ENCODE assay signal across 2 cellular contexts in genomic region chr6:139282684-139283083, GRCh38.
TF ChIP-seq lines count a peak whose summit lies in the region.

No MANE protein-coding gene starts in this region.

TF ChIP-seq in IMR-90, 13 proteins besides CTCF, POLR2A, EP300 and RAD21:
- no peak for TF ChIP-seq CEBPB (IDR thresholded peaks at IDR 0.05; ENCODE audit: low read depth, low read length)

TF ChIP-seq in WTC11, 78 proteins besides CTCF, POLR2A, EP300 and RAD21:
- TF ChIP-seq FOXK1 (CRISPR knock-in tag; IDR thresholded peaks at IDR 0.05) (no peak), RELA (CRISPR knock-in tag; IDR thresholded peaks at IDR 0.05; ENCODE audit: borderline replicate concordance) (no peak), SMAD3 (CRISPR knock-in tag; IDR thresholded peaks at IDR 0.05; ENCODE audit: borderline replicate concordance) (no peak), ESRRA (CRISPR knock-in tag; IDR thresholded peaks at IDR 0.05; ENCODE audit: borderline replicate concordance) (no peak), PRRX2 (CRISPR knock-in tag; IDR thresholded peaks at IDR 0.05) (no peak), ZNF263 (CRISPR knock-in tag; IDR thresholded peaks at IDR 0.05; ENCODE audit: low read depth) (no peak), ZNF219 (CRISPR knock-in tag; IDR thresholded peaks at IDR 0.05; ENCODE audit: borderline replicate concordance) (no peak), JAZF1 (CRISPR knock-in tag; IDR thresholded peaks at IDR 0.05) (no peak), MXD4 (CRISPR knock-in tag; IDR thresholded peaks at IDR 0.05; ENCODE audit: borderline replicate concordance) (no peak), AFF4 (CRISPR knock-in tag; IDR thresholded peaks at IDR 0.05; ENCODE audit: borderline replicate concordance) (no peak), GTF2I (CRISPR knock-in tag; conservative IDR thresholded peaks at IDR 0.05) (no peak), CDX4 (CRISPR knock-in tag; IDR thresholded peaks at IDR 0.05; ENCODE audit: borderline replicate concordance) (no peak), GABPB1 (CRISPR knock-in tag; IDR thresholded peaks at IDR 0.05) (no peak)
- TF ChIP-seq, protein P1, sequence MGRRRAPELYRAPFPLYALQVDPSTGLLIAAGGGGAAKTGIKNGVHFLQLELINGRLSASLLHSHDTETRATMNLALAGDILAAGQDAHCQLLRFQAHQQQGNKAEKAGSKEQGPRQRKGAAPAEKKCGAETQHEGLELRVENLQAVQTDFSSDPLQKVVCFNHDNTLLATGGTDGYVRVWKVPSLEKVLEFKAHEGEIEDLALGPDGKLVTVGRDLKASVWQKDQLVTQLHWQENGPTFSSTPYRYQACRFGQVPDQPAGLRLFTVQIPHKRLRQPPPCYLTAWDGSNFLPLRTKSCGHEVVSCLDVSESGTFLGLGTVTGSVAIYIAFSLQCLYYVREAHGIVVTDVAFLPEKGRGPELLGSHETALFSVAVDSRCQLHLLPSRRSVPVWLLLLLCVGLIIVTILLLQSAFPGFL (CRISPR knock-in tag; IDR thresholded peaks at IDR 0.05; ENCODE audit: borderline replicate concordance), result no peak
- TF ChIP-seq, protein P2, sequence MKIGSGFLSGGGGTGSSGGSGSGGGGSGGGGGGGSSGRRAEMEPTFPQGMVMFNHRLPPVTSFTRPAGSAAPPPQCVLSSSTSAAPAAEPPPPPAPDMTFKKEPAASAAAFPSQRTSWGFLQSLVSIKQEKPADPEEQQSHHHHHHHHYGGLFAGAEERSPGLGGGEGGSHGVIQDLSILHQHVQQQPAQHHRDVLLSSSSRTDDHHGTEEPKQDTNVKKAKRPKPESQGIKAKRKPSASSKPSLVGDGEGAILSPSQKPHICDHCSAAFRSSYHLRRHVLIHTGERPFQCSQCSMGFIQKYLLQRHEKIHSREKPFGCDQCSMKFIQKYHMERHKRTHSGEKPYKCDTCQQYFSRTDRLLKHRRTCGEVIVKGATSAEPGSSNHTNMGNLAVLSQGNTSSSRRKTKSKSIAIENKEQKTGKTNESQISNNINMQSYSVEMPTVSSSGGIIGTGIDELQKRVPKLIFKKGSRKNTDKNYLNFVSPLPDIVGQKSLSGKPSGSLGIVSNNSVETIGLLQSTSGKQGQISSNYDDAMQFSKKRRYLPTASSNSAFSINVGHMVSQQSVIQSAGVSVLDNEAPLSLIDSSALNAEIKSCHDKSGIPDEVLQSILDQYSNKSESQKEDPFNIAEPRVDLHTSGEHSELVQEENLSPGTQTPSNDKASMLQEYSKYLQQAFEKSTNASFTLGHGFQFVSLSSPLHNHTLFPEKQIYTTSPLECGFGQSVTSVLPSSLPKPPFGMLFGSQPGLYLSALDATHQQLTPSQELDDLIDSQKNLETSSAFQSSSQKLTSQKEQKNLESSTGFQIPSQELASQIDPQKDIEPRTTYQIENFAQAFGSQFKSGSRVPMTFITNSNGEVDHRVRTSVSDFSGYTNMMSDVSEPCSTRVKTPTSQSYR (CRISPR knock-in tag; IDR thresholded peaks at IDR 0.05), result no peak
